In genomic region chr2:162057426-162057825, GRCh38 we compare ENCODE assay signal across 25 cellular contexts. TPM values are rescaled to one million over a fixed set of nuclear protein-coding genes. Genes with fewer than 3 reads are reported as not detected.
DNase-seq lines count a peak whose midpoint lies in the region; ATAC-seq and TF ChIP-seq lines count a peak whose summit lies in the region.
"Had no signal": no experiment of that assay in that cellular context is flagged by ENCODE, and none has a peak within 500 bp of the region (broad histone marks: within the 10 kb centered on the region; RNA-seq: fewer than 3 reads in every experiment).

No MANE protein-coding gene starts in this region.

- peaks cover 13% of the 10 kb centered on the region for H3K36me3 Mint-ChIP-seq in activated T-cell treated with anti-CD3 and anti-CD28 coated beads, Interleukin-2, amount 50 U/mL, for 4 hours (ENCODE audit: insufficient read depth)
- H3K36me3 Mint-ChIP-seq in activated T-helper 1 cell treated with anti-CD3 and anti-CD28 coated beads, Interleukin-12 subunit alpha, Interleukin-12 subunit beta, Interleukin-2, Interleukin-4 antibody, amounts not matched to agents 30 ng/mL and 10 ng/mL and 1 ng/mL, durations not matched to agents 14 hours and 24 hours and 36 hours (ENCODE audit: low read depth), result peaks cover 55% of the 10 kb centered on the region
- no peaks in the 10 kb centered on the region for H3K36me3 Mint-ChIP-seq in effector memory CD8-positive, alpha-beta T cell (ENCODE audit: insufficient read depth)
- H3K36me3 Mint-ChIP-seq: IgD-negative memory B cell had no signal

- no peak overlapping the region for H2AFZ ChIP-seq in DND-41 (ENCODE audit: low read depth, low read length)
- H2AFZ ChIP-seq: GM23248 had no signal

- H3K4me1 Mint-ChIP-seq in activated T-cell treated with anti-CD3 and anti-CD28 coated beads, Interleukin-2, amount 50 U/mL, for 4 hours (ENCODE audit: low read depth), result peaks cover 72% of the 10 kb centered on the region
- peaks cover 92% of the 10 kb centered on the region for H3K4me1 Mint-ChIP-seq in activated T-helper 1 cell treated with anti-CD3 and anti-CD28 coated beads, Interleukin-12 subunit alpha, Interleukin-12 subunit beta, Interleukin-2, Interleukin-4 antibody, amounts not matched to agents 30 ng/mL and 10 ng/mL and 1 ng/mL, durations not matched to agents 14 hours and 24 hours and 36 hours (ENCODE audit: low read depth)
- H3K4me1 Mint-ChIP-seq in effector memory CD8-positive, alpha-beta T cell (ENCODE audit: low read depth in 2 of 2), result peaks cover 7 to 33% of the 10 kb centered on the region in 2 donors
- H3K4me1 Mint-ChIP-seq: nephron had no signal

- H3K4me3 Mint-ChIP-seq in activated T-cell treated with anti-CD3 and anti-CD28 coated beads, Interleukin-2, amount 50 U/mL, for 4 hours, result no peak overlapping the region
- H3K4me3 Mint-ChIP-seq in activated T-helper 1 cell treated with anti-CD3 and anti-CD28 coated beads, Interleukin-12 subunit alpha, Interleukin-12 subunit beta, Interleukin-2, Interleukin-4 antibody, amounts not matched to agents 30 ng/mL and 10 ng/mL and 1 ng/mL, durations not matched to agents 14 hours and 24 hours and 36 hours, result peak overlapping the region; percentile 49
- H3K4me3 Mint-ChIP-seq in effector memory CD8-positive, alpha-beta T cell, result peak overlapping the region in 1 of 2 donors; percentile 63
- H3K4me3 Mint-ChIP-seq: dendritic cell treated with granulocyte-macrophage colony-stimulating factor and Interleukin-4, amounts not matched to agents 40 ng/mL and 50 ng/mL, for 4 days; IgD-negative memory B cell; nephron had no signal

- H3K36me3 ChIP-seq in DND-41 (ENCODE audit: insufficient read depth, low read length) (peaks cover 77% of the 10 kb centered on the region), brain microvascular endothelial cell (replicated peaks) (no peaks in the 10 kb centered on the region)
- H3K36me3 ChIP-seq: ovary, suprapubic skin, WERI-Rb-1 had no signal

- DNase-seq in activated T-cell treated with anti-CD3 and anti-CD28 coated beads, Interleukin-2, amount 50 U/mL, for 4 hours, result no peak
- DNase-seq in activated T-cell treated with anti-CD3 and anti-CD28 coated beads, Interleukin-2, amount 50 U/mL, for 1 hour, result no peak
- DNase-seq in DND-41 (peak; percentile 44), brain microvascular endothelial cell (no peak)
- no peak for DNase-seq in activated T-helper 1 cell treated with anti-CD3 and anti-CD28 coated beads, Interleukin-12 subunit alpha, Interleukin-12 subunit beta, Interleukin-2, Interleukin-4 antibody, amounts not matched to agents 30 ng/mL and 10 ng/mL and 1 ng/mL, durations not matched to agents 14 hours and 24 hours and 36 hours (ENCODE audit: low spot score)
- no peak for DNase-seq in effector memory CD8-positive, alpha-beta T cell
- DNase-seq: GM23248; left ventricle myocardium inferior; NCI-H1105 treated with DMSO at 0.1 percent for 48 hours; NCI-H2029 treated with DMSO at 0.1 percent for 48 hours; NCI-H226; NCI-H748 treated with DMSO at 0.1 percent for 48 hours; ovary; retina; SK-N-SH; stimulated activated CD4-positive, alpha-beta T cell treated with anti-CD3 and anti-CD28 coated beads, Interleukin-2, amount 100 ng/mL, for 24 hours; WERI-Rb-1 had no signal

- peaks cover 9% of the 10 kb centered on the region; the same call in 1 of the 2 replicates for H4K20me1 ChIP-seq in DND-41 (ENCODE audit: insufficient read depth, low read length)

- peak overlapping the region; percentile 96 for H3K27ac Mint-ChIP-seq in activated T-helper 1 cell treated with anti-CD3 and anti-CD28 coated beads, Interleukin-12 subunit alpha, Interleukin-12 subunit beta, Interleukin-2, Interleukin-4 antibody, amounts not matched to agents 30 ng/mL and 10 ng/mL and 1 ng/mL, durations not matched to agents 14 hours and 24 hours and 36 hours
- peak overlapping the region in 1 of 2 donors; percentile 83 for H3K27ac Mint-ChIP-seq in effector memory CD8-positive, alpha-beta T cell
- H3K27ac Mint-ChIP-seq: dendritic cell treated with granulocyte-macrophage colony-stimulating factor and Interleukin-4, amounts not matched to agents 40 ng/mL and 50 ng/mL, for 4 days; IgD-negative memory B cell; nephron had no signal

- intact Hi-C loops in activated T-helper 1 cell treated with anti-CD3 and anti-CD28 coated beads, Interleukin-12 subunit alpha, Interleukin-12 subunit beta, Interleukin-2, Interleukin-4 antibody, amounts not matched to agents 30 ng/mL and 10 ng/mL and 1 ng/mL, durations not matched to agents 14 hours and 24 hours and 36 hours (cut with micrococcal nuclease), result loop anchor here (1.0 to 10.0 kb wide), 5 partner anchors 20 to 983 kb away; partner anchors contain the start of genes PSMD14 and TANK

- no peaks in the 10 kb centered on the region for H3K27me3 Mint-ChIP-seq in activated T-cell treated with anti-CD3 and anti-CD28 coated beads, Interleukin-2, amount 50 U/mL, for 4 hours (ENCODE audit: low read depth)
- H3K27me3 Mint-ChIP-seq in activated T-helper 1 cell treated with anti-CD3 and anti-CD28 coated beads, Interleukin-12 subunit alpha, Interleukin-12 subunit beta, Interleukin-2, Interleukin-4 antibody, amounts not matched to agents 30 ng/mL and 10 ng/mL and 1 ng/mL, durations not matched to agents 14 hours and 24 hours and 36 hours (ENCODE audit: insufficient read depth), result no peaks in the 10 kb centered on the region
- H3K27me3 Mint-ChIP-seq in effector memory CD8-positive, alpha-beta T cell, result no peaks in the 10 kb centered on the region
- H3K27me3 Mint-ChIP-seq: dendritic cell treated with granulocyte-macrophage colony-stimulating factor and Interleukin-4, amounts not matched to agents 40 ng/mL and 50 ng/mL, for 4 days; IgD-negative memory B cell had no signal

- H3K9me3 Mint-ChIP-seq in activated T-cell treated with anti-CD3 and anti-CD28 coated beads, Interleukin-2, amount 50 U/mL, for 4 hours, result no peaks in the 10 kb centered on the region
- no peaks in the 10 kb centered on the region for H3K9me3 Mint-ChIP-seq in activated T-helper 1 cell treated with anti-CD3 and anti-CD28 coated beads, Interleukin-12 subunit alpha, Interleukin-12 subunit beta, Interleukin-2, Interleukin-4 antibody, amounts not matched to agents 30 ng/mL and 10 ng/mL and 1 ng/mL, durations not matched to agents 14 hours and 24 hours and 36 hours
- peaks cover 0 to 2% of the 10 kb centered on the region in 2 donors for H3K9me3 Mint-ChIP-seq in effector memory CD8-positive, alpha-beta T cell
- H3K9me3 Mint-ChIP-seq: IgD-negative memory B cell had no signal

- H3K4me3 ChIP-seq in DND-41 (ENCODE audit: low read depth in 1 of 2, low read length in 2 of 2) (no peak overlapping the region), brain microvascular endothelial cell (ENCODE audit: low read depth, low read length) (no peak overlapping the region)
- H3K4me3 ChIP-seq: GM23248, left ventricle myocardium inferior, ovary, smooth muscle cell, suprapubic skin had no signal

- in situ Hi-C loops in brain microvascular endothelial cell (cut with HindIII; ENCODE audit: low pct_ligation_motif_present, low sequenced_read_pairs), result no loop called here

- peaks cover 99% of the 10 kb centered on the region for H3K79me2 ChIP-seq in DND-41 (ENCODE audit: insufficient read depth, low read length)

- H3K9me3 ChIP-seq in DND-41 (ENCODE audit: insufficient read depth, low read length, severe bottlenecking), result peaks cover 4% of the 10 kb centered on the region
- H3K9me3 ChIP-seq: ovary, SK-N-SH had no signal

- H3K27me3 ChIP-seq in DND-41 (ENCODE audit: insufficient read depth, low read length, poor library complexity) (no peaks in the 10 kb centered on the region), brain microvascular endothelial cell (replicated peaks) (no peaks in the 10 kb centered on the region)
- H3K27me3 ChIP-seq: ovary, suprapubic skin had no signal

- no peak overlapping the region for H3K4me2 ChIP-seq in DND-41 (ENCODE audit: insufficient read depth, low read length)
- H3K4me2 ChIP-seq: SK-N-SH, smooth muscle cell had no signal

- peaks cover 31% of the 10 kb centered on the region for H3K4me1 ChIP-seq in DND-41 (ENCODE audit: insufficient read depth, low read length)
- H3K4me1 ChIP-seq: suprapubic skin had no signal

- peak; percentile 43 to 50 for ATAC-seq in activated T-cell treated with anti-CD3 and anti-CD28 coated beads, Interleukin-2, amount 50 U/mL, for 4 hours
- ATAC-seq in DND-41 (ENCODE audit: insufficient read depth, low read depth) (peak; percentile 72), HG03175 (IDR thresholded peaks at IDR 0.05; ENCODE audit: unreplicated experiment) (no peak), GM18502 (IDR thresholded peaks at IDR 0.05; ENCODE audit: poor library complexity, unreplicated experiment) (no peak)
- peak; percentile 29 for ATAC-seq in effector memory CD8-positive, alpha-beta T cell (replicated peaks)

- H3K27ac ChIP-seq in DND-41 (ENCODE audit: low read length) (peak overlapping the region; percentile 6; the same call in 1 of the 2 replicates), brain microvascular endothelial cell (no peak overlapping the region)
- H3K27ac ChIP-seq: GM23248, left ventricle myocardium inferior, ovary, RWPE1, suprapubic skin, WERI-Rb-1 had no signal

- TF ChIP-seq CTCF in DND-41 (IDR thresholded peaks at IDR 0.05; ENCODE audit: borderline replicate concordance, extremely low read depth, low read length, poor library complexity, severe bottlenecking), result no peak
- no peak for TF ChIP-seq CTCF in brain microvascular endothelial cell (IDR thresholded peaks at IDR 0.05; ENCODE audit: low read depth, low read length, missing control alignments)

- no peak overlapping the region for H3K9ac ChIP-seq in DND-41 (ENCODE audit: low read depth, low read length)
- H3K9ac ChIP-seq: GM23248, SK-N-SH had no signal

RNA-seq across cellular contexts. Expression of gene DPP4, which starts 16.6 kb away (rescaled TPM):
- 10 to 100 TPM in 2 of 3 donors, 1 to 10 TPM in 1; 8.6 to 15.6 (median 15.3) TPM for total RNA-seq in activated T-cell treated with anti-CD3 and anti-CD28 coated beads, Interleukin-2, amount 50 U/mL, for 4 hours
- total RNA-seq in activated T-helper 1 cell treated with anti-CD3 and anti-CD28 coated beads, Interleukin-12 subunit alpha, Interleukin-12 subunit beta, Interleukin-2, Interleukin-4 antibody, amounts not matched to agents 30 ng/mL and 10 ng/mL and 1 ng/mL, durations not matched to agents 14 hours and 24 hours and 36 hours, result 94.4 and 99.9 TPM in 2 replicates

Comparison
In these comparisons a context has a peak if more than half of its experiments do, and no peak if none do; other contexts are left out.
1. ATAC-seq: peak in activated T-cell treated with anti-CD3 and anti-CD28 coated beads, Interleukin-2, amount 50 U/mL, for 4 hours (2 of 2), DND-41 (single experiment) and effector memory CD8-positive, alpha-beta T cell (single experiment); none in HG03175 (single experiment) and GM18502 (single experiment).